1 cellular context compared by ENCODE assay signal in the genomic region with DNA sequence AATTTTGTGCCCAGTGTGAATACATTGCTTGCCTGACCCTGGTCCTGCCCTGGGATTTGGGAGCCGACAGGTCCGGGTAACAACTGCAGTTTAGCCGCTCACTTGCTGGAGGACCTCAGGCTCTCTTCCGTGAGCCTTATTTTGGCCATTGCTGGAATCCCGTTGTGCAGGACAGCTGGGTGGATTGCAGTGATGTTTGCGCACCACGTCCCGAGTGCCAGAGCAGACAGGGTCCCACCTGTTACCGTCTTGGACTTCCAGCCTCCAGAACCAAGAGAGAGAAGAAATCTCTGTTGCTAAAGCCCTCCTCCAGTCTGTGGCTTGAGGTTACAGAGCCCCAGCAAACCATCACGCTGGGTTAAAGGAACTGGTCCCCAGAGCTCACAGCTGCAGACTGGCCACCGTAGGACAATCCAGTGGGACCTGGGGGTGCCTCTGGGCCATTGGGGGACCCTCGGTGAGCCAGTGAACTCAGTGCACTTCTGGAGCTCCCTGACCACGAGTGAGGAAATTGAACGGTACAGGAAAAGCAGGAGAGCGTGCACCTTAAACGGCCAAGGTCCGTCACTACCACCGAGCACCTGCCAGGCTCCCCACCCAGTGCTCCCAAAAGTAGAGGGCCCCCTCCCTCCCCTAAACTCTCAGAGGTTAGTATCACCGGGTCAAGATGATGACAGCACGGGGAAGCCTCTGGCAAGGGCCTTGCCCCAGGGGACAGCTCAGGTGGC.
TF ChIP-seq lines count a peak whose summit lies in the region.

No MANE protein-coding gene starts in this region.

TF ChIP-seq in WTC11, 78 proteins besides CTCF, POLR2A, EP300 and RAD21 (continued from another document):
- TF ChIP-seq, protein P1, sequence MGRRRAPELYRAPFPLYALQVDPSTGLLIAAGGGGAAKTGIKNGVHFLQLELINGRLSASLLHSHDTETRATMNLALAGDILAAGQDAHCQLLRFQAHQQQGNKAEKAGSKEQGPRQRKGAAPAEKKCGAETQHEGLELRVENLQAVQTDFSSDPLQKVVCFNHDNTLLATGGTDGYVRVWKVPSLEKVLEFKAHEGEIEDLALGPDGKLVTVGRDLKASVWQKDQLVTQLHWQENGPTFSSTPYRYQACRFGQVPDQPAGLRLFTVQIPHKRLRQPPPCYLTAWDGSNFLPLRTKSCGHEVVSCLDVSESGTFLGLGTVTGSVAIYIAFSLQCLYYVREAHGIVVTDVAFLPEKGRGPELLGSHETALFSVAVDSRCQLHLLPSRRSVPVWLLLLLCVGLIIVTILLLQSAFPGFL (CRISPR knock-in tag; IDR thresholded peaks at IDR 0.05; ENCODE audit: borderline replicate concordance), result no peak
- TF ChIP-seq JUN (CRISPR knock-in tag; IDR thresholded peaks at IDR 0.05), result no peak
- TF ChIP-seq, protein P2, sequence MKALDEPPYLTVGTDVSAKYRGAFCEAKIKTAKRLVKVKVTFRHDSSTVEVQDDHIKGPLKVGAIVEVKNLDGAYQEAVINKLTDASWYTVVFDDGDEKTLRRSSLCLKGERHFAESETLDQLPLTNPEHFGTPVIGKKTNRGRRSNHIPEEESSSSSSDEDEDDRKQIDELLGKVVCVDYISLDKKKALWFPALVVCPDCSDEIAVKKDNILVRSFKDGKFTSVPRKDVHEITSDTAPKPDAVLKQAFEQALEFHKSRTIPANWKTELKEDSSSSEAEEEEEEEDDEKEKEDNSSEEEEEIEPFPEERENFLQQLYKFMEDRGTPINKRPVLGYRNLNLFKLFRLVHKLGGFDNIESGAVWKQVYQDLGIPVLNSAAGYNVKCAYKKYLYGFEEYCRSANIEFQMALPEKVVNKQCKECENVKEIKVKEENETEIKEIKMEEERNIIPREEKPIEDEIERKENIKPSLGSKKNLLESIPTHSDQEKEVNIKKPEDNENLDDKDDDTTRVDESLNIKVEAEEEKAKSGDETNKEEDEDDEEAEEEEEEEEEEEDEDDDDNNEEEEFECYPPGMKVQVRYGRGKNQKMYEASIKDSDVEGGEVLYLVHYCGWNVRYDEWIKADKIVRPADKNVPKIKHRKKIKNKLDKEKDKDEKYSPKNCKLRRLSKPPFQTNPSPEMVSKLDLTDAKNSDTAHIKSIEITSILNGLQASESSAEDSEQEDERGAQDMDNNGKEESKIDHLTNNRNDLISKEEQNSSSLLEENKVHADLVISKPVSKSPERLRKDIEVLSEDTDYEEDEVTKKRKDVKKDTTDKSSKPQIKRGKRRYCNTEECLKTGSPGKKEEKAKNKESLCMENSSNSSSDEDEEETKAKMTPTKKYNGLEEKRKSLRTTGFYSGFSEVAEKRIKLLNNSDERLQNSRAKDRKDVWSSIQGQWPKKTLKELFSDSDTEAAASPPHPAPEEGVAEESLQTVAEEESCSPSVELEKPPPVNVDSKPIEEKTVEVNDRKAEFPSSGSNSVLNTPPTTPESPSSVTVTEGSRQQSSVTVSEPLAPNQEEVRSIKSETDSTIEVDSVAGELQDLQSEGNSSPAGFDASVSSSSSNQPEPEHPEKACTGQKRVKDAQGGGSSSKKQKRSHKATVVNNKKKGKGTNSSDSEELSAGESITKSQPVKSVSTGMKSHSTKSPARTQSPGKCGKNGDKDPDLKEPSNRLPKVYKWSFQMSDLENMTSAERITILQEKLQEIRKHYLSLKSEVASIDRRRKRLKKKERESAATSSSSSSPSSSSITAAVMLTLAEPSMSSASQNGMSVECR (CRISPR knock-in tag; IDR thresholded peaks at IDR 0.05; ENCODE audit: borderline replicate concordance), result no peak
